ENCODE assay signal across 23 cellular contexts in genomic region chrX:144716187-144716586, GRCh38.
DNase-seq lines count a peak whose midpoint lies in the region; ATAC-seq, FAIRE-seq and TF ChIP-seq lines count a peak whose summit lies in the region.
"Had no signal": no experiment of that assay in that cellular context is flagged by ENCODE, and none has a peak within 500 bp of the region (broad histone marks: within the 10 kb centered on the region; RNA-seq: fewer than 3 reads in every experiment).

No MANE protein-coding gene starts in this region.

- no peak overlapping the region for H2BK15ac ChIP-seq in H1 (ENCODE audit: low read length)

- no peaks in the 10 kb centered on the region for H3K79me2 ChIP-seq in PC-9 (ENCODE audit: low read depth)
- H3K79me2 ChIP-seq in H1 (ENCODE audit: control insufficient read depth in 1 of 2, insufficient read depth in 2 of 2, low read length in 2 of 2) = no peaks in the 10 kb centered on the region
- H3K79me2 ChIP-seq in OCI-LY7 (ENCODE audit: insufficient read depth, low read depth, low read length) = no peaks in the 10 kb centered on the region

- BruUV-seq in PC-9 (replicated peaks; lab: Mats Ljungman, UMichigan) (no TSS peak), OCI-LY7 (replicated peaks; lab: Mats Ljungman, UMichigan) (no TSS peak)

- H3K4me3 ChIP-seq in PC-9 (no peak overlapping the region), H1 (ENCODE audit: extremely low read depth in 1 of 4, insufficient read depth in 2 of 4, low read depth in 3 of 4, low read length in 4 of 4) (no peak overlapping the region), OCI-LY7 (ENCODE audit: low read depth, low read length, poor library complexity, severe bottlenecking) (no peak overlapping the region)
- H3K4me3 ChIP-seq: BLaER1 treated with 17β-estradiol and CSF1 and Interleukin-3, amounts not matched to agents 10 nM and 100 nM had no signal

- TF ChIP-seq EP300 in H1 (IDR thresholded peaks at IDR 0.05; ENCODE audit: borderline replicate concordance in 1 of 2, low read depth in 2 of 2, low read length in 2 of 2) = no peak

- H3K18ac ChIP-seq in H1 (ENCODE audit: extremely low read depth, low read length) = no peak overlapping the region

- H3K4me1 ChIP-seq in PC-9 (replicated peaks; ENCODE audit: insufficient read depth) (no peaks in the 10 kb centered on the region), H1 (replicated peaks in 1 of 4; ENCODE audit: control insufficient read depth in 3 of 4, insufficient read depth in 4 of 4, low read length in 3 of 4) (no peaks in the 10 kb centered on the region), OCI-LY7 (ENCODE audit: insufficient read depth, low read length, poor library complexity, severe bottlenecking) (no peaks in the 10 kb centered on the region)
- H3K4me1 ChIP-seq: BE2C; BLaER1 treated with 17β-estradiol and CSF1 and Interleukin-3, amounts not matched to agents 10 nM and 100 nM had no signal

- no peak overlapping the region for H2BK20ac ChIP-seq in H1 (ENCODE audit: low read length)

- no peaks in the 10 kb centered on the region for H3K36me3 Mint-ChIP-seq in activated T-helper 17 cell treated with anti-CD3 and anti-CD28 coated beads, Interleukin-2, amount 50 U/mL, for 72 hours (ENCODE audit: low read depth)
- H3K36me3 Mint-ChIP-seq: CD14-positive monocyte; CD8-positive, alpha-beta memory T cell had no signal

- H3K9me3 ChIP-seq in PC-9 (ENCODE audit: insufficient read depth, low read depth) = no peaks in the 10 kb centered on the region
- H3K9me3 ChIP-seq in H1 (ENCODE audit: insufficient read depth in 2 of 2, low read depth in 1 of 2, low read length in 1 of 2) = no peaks in the 10 kb centered on the region
- no peaks in the 10 kb centered on the region for H3K9me3 ChIP-seq in OCI-LY7 (ENCODE audit: low read length)
- H3K9me3 ChIP-seq: BE2C; BLaER1 treated with 17β-estradiol and CSF1 and Interleukin-3, amounts not matched to agents 10 nM and 100 nM had no signal

- TF ChIP-seq CTCF in PC-9 (conservative IDR thresholded peaks at IDR 0.05) = no peak
- TF ChIP-seq CTCF in H1 (IDR thresholded peaks at IDR 0.05; ENCODE audit: control extremely low read depth in 1 of 3, insufficient read depth in 1 of 3, low read depth in 1 of 3, low read length in 3 of 3) = no peak
- TF ChIP-seq CTCF in OCI-LY7 (conservative IDR thresholded peaks at IDR 0.05; ENCODE audit: low read length) = no peak

- H3K9me3 Mint-ChIP-seq in activated T-helper 17 cell treated with anti-CD3 and anti-CD28 coated beads, Interleukin-2, amount 50 U/mL, for 72 hours = peaks cover 3% of the 10 kb centered on the region
- H3K9me3 Mint-ChIP-seq: CD4-positive, alpha-beta T cell had no signal

- H3K9me2 ChIP-seq in PC-9 (ENCODE audit: insufficient read depth) = no peaks in the 10 kb centered on the region
- no peaks in the 10 kb centered on the region for H3K9me2 ChIP-seq in OCI-LY7 (ENCODE audit: insufficient read depth, low read length)

- H3K27me3 ChIP-seq in PC-9 (ENCODE audit: insufficient read depth, low read depth) (no peaks in the 10 kb centered on the region), H1 (replicated peaks in 1 of 4; ENCODE audit: control insufficient read depth in 3 of 4, extremely low read depth in 1 of 4, insufficient read depth in 3 of 4, low read length in 3 of 4) (no peaks in the 10 kb centered on the region)
- H3K27me3 ChIP-seq: BE2C had no signal

- CTCF ChIA-PET in PC-9 (lab: Charles Lee) = no interaction called here
- CTCF ChIA-PET in H1 (lab: Charles Lee; ENCODE audit: partially characterized antibody) = no interaction called here
- CTCF ChIA-PET in OCI-LY7 (lab: Charles Lee; ENCODE audit: unreplicated experiment) = no interaction called here

- H2AFZ ChIP-seq in PC-9 (peak overlapping the region; percentile 64; the same call in 1 of the 2 replicates), H1 (ENCODE audit: low read length) (peak overlapping the region; percentile 53; the same call in 1 of the 2 replicates), OCI-LY7 (ENCODE audit: low read length) (no peak overlapping the region)

- no peaks in the 10 kb centered on the region for H3K79me1 ChIP-seq in H1 (ENCODE audit: low read depth, low read length)

- no peak for TF ChIP-seq RAD21 in H1 (IDR thresholded peaks at IDR 0.05 in 1 of 2, conservative IDR thresholded peaks at IDR 0.05 in 1 of 2; ENCODE audit: low read depth in 2 of 2, low read length in 2 of 2)

- H3K4ac ChIP-seq in H1 (replicated peaks; ENCODE audit: insufficient read length, low read depth, low read length) = no peak overlapping the region

- H4K5ac ChIP-seq in H1 (ENCODE audit: insufficient read length, low read depth, low read length) = no peak overlapping the region

- TF ChIP-seq POLR2A in H1 (IDR thresholded peaks at IDR 0.05; ENCODE audit: control extremely low read depth in 1 of 2, low read depth in 2 of 2, low read length in 2 of 2) = no peak

- intact Hi-C loops in PC-9 (cut with micrococcal nuclease; ENCODE audit: unreplicated experiment) (no loop called here), OCI-LY7 (cut with micrococcal nuclease; ENCODE audit: unreplicated experiment) (no loop called here)

- H3K27ac ChIP-seq in PC-9 (no peak overlapping the region), H1 (ENCODE audit: low read depth, low read length) (no peak overlapping the region), OCI-LY7 (ENCODE audit: low read depth, low read length, poor library complexity, severe bottlenecking) (no peak overlapping the region)
- H3K27ac ChIP-seq: BLaER1 treated with 17β-estradiol and CSF1 and Interleukin-3, amounts not matched to agents 10 nM and 100 nM had no signal

- H3K27me3 Mint-ChIP-seq in activated T-helper 17 cell treated with anti-CD3 and anti-CD28 coated beads, Interleukin-2, amount 50 U/mL, for 72 hours = no peaks in the 10 kb centered on the region
- H3K27me3 Mint-ChIP-seq: CD4-positive, alpha-beta T cell; CD8-positive, alpha-beta memory T cell had no signal

- H3K4me3 Mint-ChIP-seq in activated T-helper 17 cell treated with anti-CD3 and anti-CD28 coated beads, Interleukin-2, amount 50 U/mL, for 72 hours = no peak overlapping the region
- H3K4me3 Mint-ChIP-seq: CD14-positive monocyte; CD4-positive, alpha-beta T cell; CD8-positive, alpha-beta memory T cell had no signal

- H3K14ac ChIP-seq in H1 (ENCODE audit: insufficient read length) = no peak overlapping the region

- FAIRE-seq in H1 (lab: Jason Lieb, UNC) = no peak
- FAIRE-seq in RCC 7860 (lab: Jason Lieb, UNC) = no peak
- FAIRE-seq: GM12891, GM18507 had no signal

- POLR2A ChIA-PET in PC-9 (lab: Charles Lee; ENCODE audit: unreplicated experiment) (no interaction called here), H1 (lab: Charles Lee; ENCODE audit: partially characterized antibody) (no interaction called here), OCI-LY7 (lab: Charles Lee) (no interaction called here)

- H4K91ac ChIP-seq in H1 (replicated peaks; ENCODE audit: insufficient read length, low read length) = no peak overlapping the region

- H3K4me2 ChIP-seq in PC-9 (no peak overlapping the region), H1 (ENCODE audit: insufficient read depth in 1 of 2, low read depth in 2 of 2, low read length in 2 of 2) (no peak overlapping the region), OCI-LY7 (ENCODE audit: low read length) (no peak overlapping the region)
- H3K4me2 ChIP-seq: BLaER1 treated with 17β-estradiol and CSF1 and Interleukin-3, amounts not matched to agents 10 nM and 100 nM had no signal

- H3K27ac Mint-ChIP-seq in activated T-helper 17 cell treated with anti-CD3 and anti-CD28 coated beads, Interleukin-2, amount 50 U/mL, for 72 hours = no peak overlapping the region
- H3K27ac Mint-ChIP-seq: CD14-positive monocyte; CD4-positive, alpha-beta T cell; CD8-positive, alpha-beta memory T cell had no signal

- 98% methylated on average over 4 of the region's 4 CpGs; no CpG with 5 or more reads in 1 of the 2 experiments for WGBS in H1 (ENCODE audit: extremely low coverage in 1 of 2, insufficient coverage in 1 of 2, insufficient read length in 1 of 2, insufficient replicate concordance in 2 of 2, low coverage in 1 of 2, low lambda C conversion rate in 2 of 2, missing lambda C conversion rate in 1 of 2), 2 experiments

- H4K20me1 ChIP-seq in PC-9 (ENCODE audit: insufficient read depth) = no peaks in the 10 kb centered on the region
- H4K20me1 ChIP-seq in H1 (replicated peaks in 1 of 2; ENCODE audit: control insufficient read depth in 1 of 2, insufficient read depth in 2 of 2, low read length in 2 of 2) = no peaks in the 10 kb centered on the region
- no peaks in the 10 kb centered on the region for H4K20me1 ChIP-seq in OCI-LY7 (ENCODE audit: insufficient read depth, low read length)
- H4K20me1 ChIP-seq: BLaER1 treated with 17β-estradiol and CSF1 and Interleukin-3, amounts not matched to agents 10 nM and 100 nM had no signal

- no peaks in the 10 kb centered on the region for H3K4me1 Mint-ChIP-seq in activated T-helper 17 cell treated with anti-CD3 and anti-CD28 coated beads, Interleukin-2, amount 50 U/mL, for 72 hours
- H3K4me1 Mint-ChIP-seq: CD14-positive monocyte; CD8-positive, alpha-beta memory T cell had no signal

- H2BK5ac ChIP-seq in H1 (ENCODE audit: low read depth, low read length) = no peak overlapping the region

- H2BK120ac ChIP-seq in H1 (replicated peaks; ENCODE audit: low read depth, low read length) = no peak overlapping the region

- H4K8ac ChIP-seq in H1 (ENCODE audit: extremely low read depth, insufficient read depth, low read length) = no peak overlapping the region

- no peaks in the 10 kb centered on the region for H3K23me2 ChIP-seq in H1 (ENCODE audit: low read depth, low read length)

- H3F3A ChIP-seq in PC-9 (ENCODE audit: insufficient read depth, low read depth) = no peaks in the 10 kb centered on the region

- no peak overlapping the region for H3K56ac ChIP-seq in H1 (replicated peaks; ENCODE audit: insufficient read length, low read depth, low read length)

- H2AK5ac ChIP-seq in H1 (ENCODE audit: low read depth, low read length) = no peak overlapping the region

- no peaks in the 10 kb centered on the region for H3K36me3 ChIP-seq in PC-9 (ENCODE audit: low read depth)
- H3K36me3 ChIP-seq in H1 (ENCODE audit: control insufficient read depth in 2 of 4, insufficient read depth in 4 of 4, low read length in 3 of 4) = no peaks in the 10 kb centered on the region
- H3K36me3 ChIP-seq in OCI-LY7 (ENCODE audit: insufficient read depth, low read length) = no peaks in the 10 kb centered on the region
- H3K36me3 ChIP-seq: BE2C; BLaER1 treated with 17β-estradiol and CSF1 and Interleukin-3, amounts not matched to agents 10 nM and 100 nM had no signal

- DNase-seq in COLO829 (ENCODE audit: low spot score) (peak; percentile 1), PC-9 (no peak), H1 (ENCODE audit: low read depth in 1 of 2, low spot score in 2 of 2) (no peak), superior temporal gyrus (ENCODE audit: extremely low spot score) (peak; percentile 5), OCI-LY7 (ENCODE audit: low spot score) (no peak), RCC 7860 (ENCODE audit: low spot score) (no peak)
- DNase-seq: AML-193; BE2C; Calu3; CD4-positive, alpha-beta T cell; CD8-positive, alpha-beta memory T cell; COR-L47; DMS53; DMS79 treated with DMSO at 0.1 percent for 48 hours; GF-D8; GOT3; H7; HCEC 1CT had no signal

- no peak overlapping the region for H3K9ac ChIP-seq in H1 (replicated peaks in 1 of 4; ENCODE audit: extremely low read depth in 1 of 4, low read depth in 3 of 4, low read length in 3 of 4)
- H3K9ac ChIP-seq: BLaER1 treated with 17β-estradiol and CSF1 and Interleukin-3, amounts not matched to agents 10 nM and 100 nM had no signal

- H3K23ac ChIP-seq in H1 (ENCODE audit: insufficient read length) = no peak overlapping the region

- no peak for ATAC-seq in activated T-helper 17 cell treated with anti-CD3 and anti-CD28 coated beads, Interleukin-2, amount 50 U/mL, for 72 hours (replicated peaks)

- no peak overlapping the region for H2BK12ac ChIP-seq in H1 (ENCODE audit: low read depth, low read length)

Comparison
In these comparisons a context has a peak if more than half of its experiments do, and no peak if none do; other contexts are left out.
1. DNase-seq: peak in COLO829 (single experiment) and superior temporal gyrus (single experiment); none in PC-9 (0 of 2), H1 (0 of 2), OCI-LY7 (single experiment) and RCC 7860 (single experiment).